ENCODE assay signal across 13 cellular contexts in the genomic region with DNA sequence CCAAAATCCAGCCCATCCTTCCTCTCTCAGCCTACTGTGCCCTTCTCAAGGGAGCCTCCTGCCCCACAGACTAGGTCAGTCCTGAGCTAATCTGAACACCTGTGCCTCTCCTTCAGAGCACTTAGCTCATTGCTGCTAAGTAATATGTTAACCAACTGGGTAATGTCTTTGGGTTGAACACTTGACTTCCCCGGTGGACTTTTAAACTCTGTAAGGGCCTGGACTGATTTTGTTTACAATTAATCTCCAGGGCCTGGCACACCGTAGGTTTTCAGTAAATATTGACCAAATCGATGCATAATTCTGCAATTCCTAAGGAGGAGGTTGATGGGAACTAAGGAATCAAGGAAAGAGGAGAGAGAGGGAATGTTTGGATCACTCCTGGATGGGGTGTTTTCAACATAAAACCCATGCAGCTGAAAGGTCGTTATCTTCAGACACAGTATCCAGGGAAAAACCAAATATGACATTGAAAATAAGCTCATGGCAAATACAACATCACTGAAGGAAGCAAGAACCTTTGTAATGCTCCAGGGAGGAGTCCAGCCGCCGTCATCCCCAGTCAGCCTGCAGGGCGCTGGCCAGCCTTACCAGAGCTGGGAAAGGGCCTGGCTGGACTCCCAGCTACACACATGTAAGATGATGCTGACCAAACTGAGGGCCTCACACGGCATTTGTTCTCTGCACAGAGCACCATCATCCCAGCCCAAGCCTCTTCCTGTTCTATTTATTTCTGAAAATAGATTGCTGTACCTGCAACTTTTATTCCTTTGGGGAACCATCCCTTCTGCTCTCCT.
DNase-seq lines count a peak whose midpoint lies in the region; ATAC-seq and TF ChIP-seq lines count a peak whose summit lies in the region.
"Had no signal": no experiment of that assay in that cellular context is flagged by ENCODE, and none has a peak within 500 bp of the region (broad histone marks: within the 10 kb centered on the region; RNA-seq: fewer than 3 reads in every experiment).

No MANE protein-coding gene starts in this region.

- peak overlapping the region in 4 of 6 donors; percentile 29 to 63 (median 47) for H3K27ac Mint-ChIP-seq in naive B cell
- H3K27ac Mint-ChIP-seq: activated naive CD4-positive, alpha-beta T cell treated with anti-CD3 and anti-CD28 coated beads for 36 hours; type B pancreatic cell; WTC11 had no signal

- H3K4me3 Mint-ChIP-seq in naive B cell, result no peak overlapping the region
- H3K4me3 Mint-ChIP-seq: activated naive CD4-positive, alpha-beta T cell treated with anti-CD3 and anti-CD28 coated beads for 36 hours; type B pancreatic cell; WTC11 had no signal

- no peak overlapping the region for H3K4me3 ChIP-seq in RWPE2 (ENCODE audit: severe bottlenecking)
- H3K4me3 ChIP-seq in fibroblast of the aortic adventitia (ENCODE audit: low read depth, low read length), result no peak overlapping the region

- H3K36me3 ChIP-seq in RWPE2 (ENCODE audit: low read depth), result no peaks in the 10 kb centered on the region

- DNase-seq in EL (peak; percentile 3), RWPE2 (ENCODE audit: low spot score) (no peak), fibroblast of the aortic adventitia (ENCODE audit: low read depth) (peak; percentile 82), naive B cell (no peak), DMS153 treated with DMSO at 0.1 percent for 48 hours (lab: John Stamatoyannopoulos, UW; ENCODE audit: unreplicated experiment) (no peak), HUDEP-2 (lab: John Stamatoyannopoulos, UW; ENCODE audit: unreplicated experiment in 76 of 76) (no peak), A172 (ENCODE audit: low spot score) (no peak)
- no peak for DNase-seq in activated naive CD4-positive, alpha-beta T cell treated with Interleukin-2 at 50 U/mL for 16 hours
- DNase-seq: activated naive CD4-positive, alpha-beta T cell treated with anti-CD3 and anti-CD28 coated beads for 36 hours; stimulated activated CD4-positive, alpha-beta T cell treated with anti-CD3 and anti-CD28 coated beads, Interleukin-2, amount 100 ng/mL, for 24 hours; SW 1271 had no signal

- peaks cover 0 to 2% (median 0%) of the 10 kb centered on the region in 7 donors for H3K9me3 Mint-ChIP-seq in naive B cell
- H3K9me3 Mint-ChIP-seq: activated naive CD4-positive, alpha-beta T cell treated with anti-CD3 and anti-CD28 coated beads for 36 hours had no signal

- no peaks in the 10 kb centered on the region for H3K4me1 ChIP-seq in RWPE2 (ENCODE audit: insufficient read depth, poor library complexity, severe bottlenecking)

- H3K9me3 ChIP-seq in RWPE2 (ENCODE audit: severe bottlenecking), result no peaks in the 10 kb centered on the region

- ATAC-seq in RWPE2 (ENCODE audit: low read depth) (peak; percentile 30; the same call in 1 of the 3 replicates), naive B cell (ENCODE audit: low read depth in 2 of 2) (no peak)
- ATAC-seq: WTC11 had no signal

- TF ChIP-seq CTCF in RWPE2 (IDR thresholded peaks at IDR 0.05; ENCODE audit: poor library complexity, severe bottlenecking), result no peak
- no peak for TF ChIP-seq CTCF in fibroblast of the aortic adventitia (IDR thresholded peaks at IDR 0.05; ENCODE audit: insufficient read depth, low read length)

- peaks cover 0 to 13% of the 10 kb centered on the region in 2 donors for H3K36me3 Mint-ChIP-seq in naive B cell
- H3K36me3 Mint-ChIP-seq: type B pancreatic cell, WTC11 had no signal

- H3K27me3 Mint-ChIP-seq in naive B cell, result peaks cover 0 to 22% (median 11%) of the 10 kb centered on the region in 3 donors

- H3K27me3 ChIP-seq in RWPE2 (ENCODE audit: insufficient read depth, poor library complexity, severe bottlenecking), result peaks cover 15% of the 10 kb centered on the region

- no peak overlapping the region for H3K27ac ChIP-seq in RWPE2 (ENCODE audit: poor library complexity, severe bottlenecking)

- peaks cover 5 to 18% (median 9%) of the 10 kb centered on the region in 3 donors for H3K4me1 Mint-ChIP-seq in naive B cell

Comparison
In these comparisons a context has a peak if more than half of its experiments do, and no peak if none do; other contexts are left out.
1. DNase-seq: peak in EL (single experiment) and fibroblast of the aortic adventitia (single experiment); none in RWPE2 (single experiment), naive B cell (single experiment), activated naive CD4-positive, alpha-beta T cell treated with Interleukin-2 at 50 U/mL for 16 hours (single experiment), DMS153 treated with DMSO at 0.1 percent for 48 hours (single experiment), HUDEP-2 (0 of 76) and A172 (single experiment).